ENCODE assay signal across 9 cellular contexts in genomic region chr4:41258783-41259182, GRCh38. TPM values are rescaled to one million over a fixed set of nuclear protein-coding genes. Genes with fewer than 3 reads are reported as not detected.
DNase-seq lines count a peak whose midpoint lies in the region; ATAC-seq, FAIRE-seq and TF ChIP-seq lines count a peak whose summit lies in the region.
"Had no signal": no experiment of that assay in that cellular context is flagged by ENCODE, and none has a peak within 500 bp of the region (broad histone marks: within the 10 kb centered on the region; RNA-seq: fewer than 3 reads in every experiment).

No MANE protein-coding gene starts in this region.

- H4K20me1 ChIP-seq in K562 (replicated peaks; ENCODE audit: control insufficient read depth, insufficient read depth, low read length): no peaks in the 10 kb centered on the region

- no peaks in the 10 kb centered on the region for H3K9me1 ChIP-seq in K562 (ENCODE audit: control insufficient read depth, insufficient read depth, low read length)

- BruUV-seq in K562 (replicated peaks; lab: Mats Ljungman, UMichigan): no TSS peak

- H3K27ac ChIP-seq in K562 (ENCODE audit: extremely low read depth, low read depth, low read length): no peak overlapping the region

- no peak overlapping the region for H3K4me3 ChIP-seq in K562

- peaks cover 0 to 8% of the 10 kb centered on the region in 2 experiments; a peak in 2 of 5 replicates for H3K27me3 ChIP-seq in K562 (ENCODE audit: control insufficient read depth in 2 of 2, insufficient read depth in 2 of 2, low read length in 2 of 2)

- FAIRE-seq in K562 (lab: Jason Lieb, UNC): no peak
- FAIRE-seq: G401.6 had no signal

- 0% methylated on average over 5 of the region's 5 CpGs for WGBS in K562 (ENCODE audit: insufficient coverage, low coverage, missing lambda C conversion rate)

- POLR2A ChIA-PET in K562 (lab: Yijun Ruan, JAX): interaction anchor here (0.7 kb wide), 1 partner anchor 13 kb away, joined by 3 read pairs; no protein-coding TSS in a partner anchor

- DNase-seq in NCI-H2081 (lab: John Stamatoyannopoulos, UW): peak; percentile 45 to 68
- no peak for DNase-seq in NCI-H2081 treated with DMSO at 0.1 percent for 48 hours (lab: John Stamatoyannopoulos, UW)
- DNase-seq in NCI-H146 (lab: John Stamatoyannopoulos, UW): peak; percentile 13
- peak in 1 of 4 experiments; percentile 6 for DNase-seq in K562 (ENCODE audit: extremely low read depth in 1 of 4, low spot score in 3 of 4)
- peak; percentile 63 for DNase-seq in kidney glomerular epithelial cell (lab: John Stamatoyannopoulos, UW)
- DNase-seq in left colon: no peak
- no peak for DNase-seq in NCI-H187 treated with DMSO at 0.1 percent for 48 hours (lab: John Stamatoyannopoulos, UW)

- no peak for ATAC-seq in K562
- no peak for ATAC-seq in left colon
- no peak for ATAC-seq in HG02759 (IDR thresholded peaks at IDR 0.05; ENCODE audit: unreplicated experiment)

- H2AFZ ChIP-seq in K562 (ENCODE audit: low read depth, low read length): no peak overlapping the region

- peak in 2 of 3 experiments; percentile 22 to 27; a peak in 1 of 6 replicates for TF ChIP-seq CTCF in K562 (IDR thresholded peaks at IDR 0.05 in 2 of 3, conservative IDR thresholded peaks at IDR 0.05 in 1 of 3; ENCODE audit: insufficient read depth in 2 of 3, low read depth in 1 of 3, low read length in 3 of 3)

- H3K4me2 ChIP-seq in K562 (ENCODE audit: insufficient read depth, low read length): no peak overlapping the region

- TF ChIP-seq POLR2A in K562 (conservative IDR thresholded peaks at IDR 0.05): no peak

- no peaks in the 10 kb centered on the region for H3K79me2 ChIP-seq in K562 (ENCODE audit: control insufficient read depth, insufficient read depth, low read length)

- H3K9me3 ChIP-seq in K562 (replicated peaks; ENCODE audit: control insufficient read depth, insufficient read depth, low read depth, low read length): no peaks in the 10 kb centered on the region

- no peaks in the 10 kb centered on the region for H3K36me3 ChIP-seq in K562 (ENCODE audit: control insufficient read depth, insufficient read depth, low read length)

- in situ Hi-C loops in K562 (cut with MboI): no loop called here

- no peaks in the 10 kb centered on the region; a peak in 1 of 5 replicates for H3K4me1 ChIP-seq in K562 (replicated peaks in 1 of 2; ENCODE audit: control insufficient read depth in 2 of 2, insufficient read depth in 2 of 2, low read length in 2 of 2)

- intact Hi-C loops in K562 (cut with micrococcal nuclease) (no loop called here), left colon (cut with DNase I, micrococcal nuclease) (no loop called here)

- CTCF ChIA-PET in K562 (lab: Yijun Ruan, JAX; ENCODE audit: low intra/inter-chr PET ratio): no interaction called here

- no peak overlapping the region for H3K9ac ChIP-seq in K562 (ENCODE audit: insufficient read depth in 1 of 2, low read depth in 2 of 2, low read length in 2 of 2)

- peak in 1 of 2 experiments; percentile 20; a peak in 1 of 4 replicates for TF ChIP-seq RAD21 in K562 (CRISPR knock-in tag; conservative IDR thresholded peaks at IDR 0.05 in 1 of 2, IDR thresholded peaks at IDR 0.05 in 1 of 2)

- no peak for TF ChIP-seq EP300 in K562 (IDR thresholded peaks at IDR 0.05; ENCODE audit: low read length)

TF ChIP-seq in K562, 482 proteins besides CTCF, POLR2A, EP300 and RAD21:
- TF ChIP-seq NFE2 (IDR thresholded peaks at IDR 0.05; ENCODE audit: low read depth) (peak; percentile 50; the same call in 1 of the 2 replicates), MAFG (tag; conservative IDR thresholded peaks at IDR 0.05) (0 out of 2 replicates have a peak, but pooled peaks have one; percentile 16), ZNF184 (CRISPR knock-in tag; IDR thresholded peaks at IDR 0.05) (no peak), RBM34 (IDR thresholded peaks at IDR 0.05; ENCODE audit: borderline replicate concordance, insufficient read depth, low read length) (no peak), CBX8 (IDR thresholded peaks at IDR 0.05; ENCODE audit: borderline replicate concordance, extremely low read depth, low read depth, low read length, poor library complexity, severe bottlenecking) (no peak), ZNF431 (CRISPR knock-in tag; IDR thresholded peaks at IDR 0.05) (no peak), TCF15 (CRISPR knock-in tag; IDR thresholded peaks at IDR 0.05) (no peak), SIX5 (IDR thresholded peaks at IDR 0.05; ENCODE audit: borderline replicate concordance in 1 of 2, insufficient read depth in 1 of 2, low read depth in 1 of 2, low read length in 2 of 2) (no peak), CCAR2 (IDR thresholded peaks at IDR 0.05; ENCODE audit: low read depth, low read length) (no peak)

RNA-seq across cellular contexts. Expression of gene UCHL1, which starts 2.1 kb away (rescaled TPM):
- total RNA-seq in K562 (2011; cell fraction: chromatin; rRNA removed; ENCODE audit: low replicate concordance): not detected in 2 replicates
- total RNA-seq in K562 (2011; cell fraction: nucleolus; rRNA removed): not detected in 2 replicates
- total RNA-seq in K562 (2011; cell fraction: nucleoplasm; rRNA removed): not detected in 2 replicates
- total RNA-seq in K562 (2014; rRNA removed): not detected in 2 replicates
- total RNA-seq in K562 (2014; rRNA removed; fragmentation: Illumina TruSeq; extraction: Trizol): not detected in 2 replicates
- total RNA-seq in K562 (2015; rRNA removed; fragmentation: Illumina TruSeq; extraction: Trizol): not detected in 2 replicates
- 0.42 and 0.58 TPM in 2 replicates for total RNA-seq in K562 (2021)
- polyA plus RNA-seq in K562 (2011; rRNA removed): not detected in 2 replicates
- 0.09 and 0.13 TPM in 2 replicates for polyA plus RNA-seq in K562 (2011; cell fraction: cytosol; rRNA removed)
- polyA plus RNA-seq in K562 (2011; cell fraction: nucleus; rRNA removed): not detected in 2 replicates
- polyA plus RNA-seq in K562 (2012): not detected in 2 replicates
- polyA plus RNA-seq in K562 (2014; fragmentation: Illumina TruSeq; extraction: Trizol): not detected in 2 replicates
- not detected for polyA plus RNA-seq in K562 (2014; fragmentation: Nextera tagmentation; extraction: Ambion mirVana)
- polyA plus RNA-seq in K562 (2014; rRNA removed): not detected in 2 replicates
- not detected in 2 replicates for polyA minus RNA-seq in K562 (2011; rRNA and poly(A)+ RNA removed)
- polyA minus RNA-seq in K562 (2011; cell fraction: cytosol; rRNA and poly(A)+ RNA removed): not detected in 2 replicates
- polyA minus RNA-seq in K562 (2011; cell fraction: nucleus; rRNA and poly(A)+ RNA removed): not detected in 2 replicates
- total RNA-seq in left colon: 10 to 100 TPM in 1 of 2 donors, 1 to 10 TPM in 1; 4.4 to 12.2 TPM

RNA-seq across cellular contexts. Expression of gene APBB2, which starts 44.4 kb away (rescaled TPM):
- total RNA-seq in K562 (2011; cell fraction: chromatin; rRNA removed; ENCODE audit: low replicate concordance): 3.2 and 3.4 TPM in 2 replicates
- total RNA-seq in K562 (2011; cell fraction: nucleolus; rRNA removed): 1.8 and 2.6 TPM in 2 replicates
- total RNA-seq in K562 (2011; cell fraction: nucleoplasm; rRNA removed): 1.2 and 1.3 TPM in 2 replicates
- total RNA-seq in K562 (2014; rRNA removed): 1.4 and 2.4 TPM in 2 replicates
- 1.7 and 1.9 TPM in 2 replicates for total RNA-seq in K562 (2014; rRNA removed; fragmentation: Illumina TruSeq; extraction: Trizol)
- total RNA-seq in K562 (2015; rRNA removed; fragmentation: Illumina TruSeq; extraction: Trizol): 1.5 and 1.8 TPM in 2 replicates
- total RNA-seq in K562 (2021): 2.1 TPM in 2 replicates
- polyA plus RNA-seq in K562 (2011; rRNA removed): 0.20 and 0.24 TPM in 2 replicates
- 0.09 and 0.10 TPM in 2 replicates for polyA plus RNA-seq in K562 (2011; cell fraction: cytosol; rRNA removed)
- 0.28 and 0.40 TPM in 2 replicates for polyA plus RNA-seq in K562 (2011; cell fraction: nucleus; rRNA removed)
- polyA plus RNA-seq in K562 (2012): 0.77 and 3.3 TPM in 2 replicates
- polyA plus RNA-seq in K562 (2014; fragmentation: Illumina TruSeq; extraction: Trizol): 1.4 and 2.0 TPM in 2 replicates
- polyA plus RNA-seq in K562 (2014; fragmentation: Nextera tagmentation; extraction: Ambion mirVana): under 1 TPM; 0.08 to 0.24 TPM
- 0.73 and 0.90 TPM in 2 replicates for polyA plus RNA-seq in K562 (2014; rRNA removed)
- 0.21 and 0.39 TPM in 2 replicates for polyA minus RNA-seq in K562 (2011; rRNA and poly(A)+ RNA removed)
- 1.3 TPM in 1 of 2 replicates, not detected in the other for polyA minus RNA-seq in K562 (2011; cell fraction: cytosol; rRNA and poly(A)+ RNA removed)
- polyA minus RNA-seq in K562 (2011; cell fraction: nucleus; rRNA and poly(A)+ RNA removed): 0.56 and 1.5 TPM in 2 replicates
- total RNA-seq in left colon: 10 to 100 TPM; 28.2 to 30.7 TPM

Comparison
In these comparisons a context has a peak if more than half of its experiments do, and no peak if none do; other contexts are left out.
1. DNase-seq: peak in NCI-H2081 (2 of 2), NCI-H146 (single experiment) and kidney glomerular epithelial cell (single experiment); none in NCI-H2081 treated with DMSO at 0.1 percent for 48 hours (single experiment), left colon (0 of 2) and NCI-H187 treated with DMSO at 0.1 percent for 48 hours (single experiment).
2. RNA of gene APBB2, which starts 44.4 kb away (total RNA-seq): 28.2 to 30.7 TPM in left colon; 1.2 to 3.4 TPM in K562; every median in the first group is over 4 times any median in the second.